Comparison of ENCODE assay signal across 8 cellular contexts in the genomic region with DNA sequence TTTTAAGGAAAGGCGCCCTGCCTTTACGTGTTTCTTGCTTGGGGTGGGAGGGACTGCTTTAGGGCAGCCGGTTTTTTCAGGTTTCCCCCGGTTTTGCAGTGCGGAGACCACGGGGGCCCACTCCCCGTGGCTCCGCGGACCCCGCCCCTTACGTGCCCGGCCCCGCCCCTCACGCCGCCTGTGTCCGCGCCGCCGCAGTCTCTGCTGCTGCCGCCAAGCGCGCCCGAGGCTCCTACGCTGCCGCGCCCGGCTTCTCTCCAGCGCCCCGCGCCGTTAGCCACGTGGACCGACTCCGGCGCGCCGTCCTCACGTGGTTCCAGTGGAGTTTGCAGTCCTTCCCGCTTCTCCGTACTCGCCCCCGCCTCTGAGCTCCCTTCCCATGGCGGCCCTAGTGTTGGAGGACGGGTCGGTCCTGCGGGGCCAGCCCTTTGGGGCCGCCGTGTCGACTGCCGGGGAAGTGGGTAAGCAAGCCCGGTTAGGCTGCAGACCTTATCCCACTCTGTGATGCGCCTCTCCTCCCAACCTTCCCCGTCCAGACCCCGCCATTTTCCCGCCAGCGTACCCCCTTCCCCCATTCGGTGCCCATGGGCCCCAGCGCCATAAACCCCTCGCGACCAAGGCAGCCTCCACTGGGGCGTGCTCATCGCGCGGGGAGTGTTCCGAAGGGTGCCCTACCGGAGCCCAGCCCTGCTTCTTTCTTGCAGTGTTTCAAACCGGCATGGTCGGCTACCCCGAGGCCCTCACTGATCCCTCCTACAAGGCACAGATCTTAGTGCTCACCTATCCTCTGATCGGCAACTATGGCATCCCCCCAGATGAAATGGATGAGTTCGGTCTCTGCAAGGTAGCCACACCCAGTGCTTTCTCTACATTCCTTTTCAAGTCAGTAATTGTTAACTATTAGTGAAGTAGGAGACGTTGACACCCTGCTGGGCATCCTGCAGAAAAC. TPM values are rescaled to one million over a fixed set of nuclear protein-coding genes. Genes with fewer than 3 reads are reported as not detected.
A peak's percentile ranks its signal among the peaks of the same experiment; 100 is the strongest.
DNase-seq lines count a peak whose midpoint lies in the region; ATAC-seq and TF ChIP-seq lines count a peak whose summit lies in the region.

A gene (plus strand): TSS at position 197 of the 949 bp plus-strand sequence. CDS start 183 bp downstream, at position 380.

- H3K4me1 ChIP-seq in GM23338 (ENCODE audit: insufficient read depth) (peaks cover 16% of the 10 kb centered on the region), stomach smooth muscle (ENCODE audit: control insufficient read depth, insufficient read depth, low read length) (peaks cover 23% of the 10 kb centered on the region)

- H3K36me3 ChIP-seq in GM23338 (ENCODE audit: insufficient read depth) (peaks cover 33% of the 10 kb centered on the region), stomach smooth muscle (ENCODE audit: control insufficient read depth in 2 of 2, insufficient read depth in 2 of 2, low read length in 2 of 2) (peaks cover 7 to 10% of the 10 kb centered on the region in 2 donors)

- DNase-seq in EH (ENCODE audit: low read depth) (peak; percentile 85), GM23338 (ENCODE audit: low spot score) (peak; percentile 97), LoVo (ENCODE audit: low spot score) (peak; percentile 87), SHP77 treated with DMSO at 0.1 percent for 48 hours (lab: John Stamatoyannopoulos, UW) (peak; percentile 41), fibroblast of the conjunctiva (ENCODE audit: low read depth) (peak; percentile 72), neural crest cell (ENCODE audit: low read depth, low spot score) (peak; percentile 77)
- DNase-seq in activated effector memory CD4-positive, alpha-beta T cell treated with anti-CD3 and anti-CD28 coated beads, Interleukin-2, amount 50 U/mL, for 16 hours = peak; percentile 96

- H4K20me1 ChIP-seq in GM23338 (replicated peaks; ENCODE audit: insufficient read depth) = peaks cover 10% of the 10 kb centered on the region; the same call in 1 of the 2 replicates

- H3K4me2 ChIP-seq in GM23338 = peak within 1 kb of the TSS; percentile 82

- H3K9me3 ChIP-seq in stomach smooth muscle (ENCODE audit: control insufficient read depth in 2 of 2, low read length in 2 of 2) = no peaks in the 10 kb centered on the region

- H3K27ac Mint-ChIP-seq in GM23338 (peak within 1 kb of the TSS; percentile 100), neural crest cell (ENCODE audit: unreplicated experiment) (peak within 1 kb of the TSS; percentile 98)

- H2AFZ ChIP-seq in GM23338 = no peak within 1 kb of the TSS

- peak within 1 kb of the TSS; percentile 69 to 72 for H3K9ac ChIP-seq in stomach smooth muscle (ENCODE audit: low read length in 2 of 2)

- ATAC-seq in GM23338 = peak; percentile 83

- no peak for TF ChIP-seq CTCF in GM23338 (conservative IDR thresholded peaks at IDR 0.05; ENCODE audit: low read depth in 2 of 2)
- TF ChIP-seq CTCF in neural crest cell (conservative IDR thresholded peaks at IDR 0.05) = peak; percentile 32

- H3K36me3 Mint-ChIP-seq in GM23338 (ENCODE audit: low read depth) (peaks cover 78% of the 10 kb centered on the region), neural crest cell (ENCODE audit: low read depth) (peaks cover 28% of the 10 kb centered on the region)

- H3K9me3 Mint-ChIP-seq in GM23338 (no peaks in the 10 kb centered on the region; the same call in 2 of the 3 replicates), neural crest cell (no peaks in the 10 kb centered on the region)

- H3K27me3 ChIP-seq in GM23338 (ENCODE audit: insufficient read depth) = no peaks in the 10 kb centered on the region
- no peaks in the 10 kb centered on the region for H3K27me3 ChIP-seq in stomach smooth muscle (ENCODE audit: control insufficient read depth in 1 of 2, insufficient read depth in 2 of 2, low read length in 2 of 2)

- H3K79me2 ChIP-seq in GM23338 (replicated peaks; ENCODE audit: insufficient read depth) = peaks cover 24% of the 10 kb centered on the region

- peaks cover 30% of the 10 kb centered on the region for H3K4me1 Mint-ChIP-seq in GM23338
- peaks cover 38% of the 10 kb centered on the region for H3K4me1 Mint-ChIP-seq in neural crest cell

- H3F3A ChIP-seq in GM23338 (replicated peaks; ENCODE audit: low read depth) = peaks cover 18% of the 10 kb centered on the region; the same call in 1 of the 2 replicates

- H3K27me3 Mint-ChIP-seq in GM23338 (ENCODE audit: insufficient read depth, low read depth, poor library complexity) = peaks cover 7% of the 10 kb centered on the region
- H3K27me3 Mint-ChIP-seq in neural crest cell (ENCODE audit: low read depth) = no peaks in the 10 kb centered on the region

- H3K4me3 Mint-ChIP-seq in GM23338 = peak within 1 kb of the TSS; percentile 97
- peak within 1 kb of the TSS; percentile 95 for H3K4me3 Mint-ChIP-seq in neural crest cell

- H3K4me3 ChIP-seq in GM23338 (peak within 1 kb of the TSS; percentile 61), stomach smooth muscle (ENCODE audit: low read length in 2 of 2) (peak within 1 kb of the TSS; percentile 83 to 86)

- H3K27ac ChIP-seq in GM23338 (ENCODE audit: low read depth) = peak within 1 kb of the TSS; percentile 97
- peak within 1 kb of the TSS; percentile 62 for H3K27ac ChIP-seq in stomach smooth muscle (ENCODE audit: low read length)

- no peaks in the 10 kb centered on the region for H3K9me2 ChIP-seq in GM23338 (ENCODE audit: insufficient read depth)

TF ChIP-seq in GM23338, 12 proteins besides CTCF, POLR2A, EP300 and RAD21 (continues in another document):
- TF ChIP-seq, protein P1, sequence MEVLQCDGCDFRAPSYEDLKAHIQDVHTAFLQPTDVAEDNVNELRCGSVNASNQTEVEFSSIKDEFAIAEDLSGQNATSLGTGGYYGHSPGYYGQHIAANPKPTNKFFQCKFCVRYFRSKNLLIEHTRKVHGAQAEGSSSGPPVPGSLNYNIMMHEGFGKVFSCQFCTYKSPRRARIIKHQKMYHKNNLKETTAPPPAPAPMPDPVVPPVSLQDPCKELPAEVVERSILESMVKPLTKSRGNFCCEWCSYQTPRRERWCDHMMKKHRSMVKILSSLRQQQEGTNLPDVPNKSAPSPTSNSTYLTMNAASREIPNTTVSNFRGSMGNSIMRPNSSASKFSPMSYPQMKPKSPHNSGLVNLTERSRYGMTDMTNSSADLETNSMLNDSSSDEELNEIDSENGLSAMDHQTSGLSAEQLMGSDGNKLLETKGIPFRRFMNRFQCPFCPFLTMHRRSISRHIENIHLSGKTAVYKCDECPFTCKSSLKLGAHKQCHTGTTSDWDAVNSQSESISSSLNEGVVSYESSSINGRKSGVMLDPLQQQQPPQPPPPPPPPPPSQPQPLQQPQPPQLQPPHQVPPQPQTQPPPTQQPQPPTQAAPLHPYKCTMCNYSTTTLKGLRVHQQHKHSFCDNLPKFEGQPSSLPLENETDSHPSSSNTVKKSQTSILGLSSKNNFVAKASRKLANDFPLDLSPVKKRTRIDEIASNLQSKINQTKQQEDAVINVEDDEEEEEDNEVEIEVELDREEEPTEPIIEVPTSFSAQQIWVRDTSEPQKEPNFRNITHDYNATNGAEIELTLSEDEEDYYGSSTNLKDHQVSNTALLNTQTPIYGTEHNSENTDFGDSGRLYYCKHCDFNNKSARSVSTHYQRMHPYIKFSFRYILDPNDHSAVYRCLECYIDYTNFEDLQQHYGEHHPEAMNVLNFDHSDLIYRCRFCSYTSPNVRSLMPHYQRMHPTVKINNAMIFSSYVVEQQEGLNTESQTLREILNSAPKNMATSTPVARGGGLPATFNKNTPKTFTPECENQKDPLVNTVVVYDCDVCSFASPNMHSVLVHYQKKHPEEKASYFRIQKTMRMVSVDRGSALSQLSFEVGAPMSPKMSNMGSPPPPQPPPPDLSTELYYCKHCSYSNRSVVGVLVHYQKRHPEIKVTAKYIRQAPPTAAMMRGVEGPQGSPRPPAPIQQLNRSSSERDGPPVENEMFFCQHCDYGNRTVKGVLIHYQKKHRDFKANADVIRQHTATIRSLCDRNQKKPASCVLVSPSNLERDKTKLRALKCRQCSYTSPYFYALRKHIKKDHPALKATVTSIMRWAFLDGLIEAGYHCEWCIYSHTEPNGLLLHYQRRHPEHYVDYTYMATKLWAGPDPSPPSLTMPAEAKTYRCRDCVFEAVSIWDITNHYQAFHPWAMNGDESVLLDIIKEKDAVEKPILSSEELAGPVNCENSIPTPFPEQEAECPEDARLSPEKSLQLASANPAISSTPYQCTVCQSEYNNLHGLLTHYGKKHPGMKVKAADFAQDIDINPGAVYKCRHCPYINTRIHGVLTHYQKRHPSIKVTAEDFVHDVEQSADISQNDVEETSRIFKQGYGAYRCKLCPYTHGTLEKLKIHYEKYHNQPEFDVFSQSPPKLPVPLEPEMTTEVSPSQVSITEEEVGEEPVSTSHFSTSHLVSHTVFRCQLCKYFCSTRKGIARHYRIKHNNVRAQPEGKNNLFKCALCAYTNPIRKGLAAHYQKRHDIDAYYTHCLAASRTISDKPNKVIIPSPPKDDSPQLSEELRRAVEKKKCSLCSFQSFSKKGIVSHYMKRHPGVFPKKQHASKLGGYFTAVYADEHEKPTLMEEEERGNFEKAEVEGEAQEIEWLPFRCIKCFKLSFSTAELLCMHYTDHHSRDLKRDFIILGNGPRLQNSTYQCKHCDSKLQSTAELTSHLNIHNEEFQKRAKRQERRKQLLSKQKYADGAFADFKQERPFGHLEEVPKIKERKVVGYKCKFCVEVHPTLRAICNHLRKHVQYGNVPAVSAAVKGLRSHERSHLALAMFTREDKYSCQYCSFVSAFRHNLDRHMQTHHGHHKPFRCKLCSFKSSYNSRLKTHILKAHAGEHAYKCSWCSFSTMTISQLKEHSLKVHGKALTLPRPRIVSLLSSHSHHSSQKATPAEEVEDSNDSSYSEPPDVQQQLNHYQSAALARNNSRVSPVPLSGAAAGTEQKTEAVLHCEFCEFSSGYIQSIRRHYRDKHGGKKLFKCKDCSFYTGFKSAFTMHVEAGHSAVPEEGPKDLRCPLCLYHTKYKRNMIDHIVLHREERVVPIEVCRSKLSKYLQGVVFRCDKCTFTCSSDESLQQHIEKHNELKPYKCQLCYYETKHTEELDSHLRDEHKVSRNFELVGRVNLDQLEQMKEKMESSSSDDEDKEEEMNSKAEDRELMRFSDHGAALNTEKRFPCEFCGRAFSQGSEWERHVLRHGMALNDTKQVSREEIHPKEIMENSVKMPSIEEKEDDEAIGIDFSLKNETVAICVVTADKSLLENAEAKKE (CRISPR knock-in tag; IDR thresholded peaks at IDR 0.05) = no peak

RNA-seq across cellular contexts. Expression of the gene that starts here (rescaled TPM):
- 126 and 147 TPM in 2 replicates for total RNA-seq in GM23338 (2014; rRNA removed; shearing (Covaris generic))
- polyA plus RNA-seq in GM23338 (2016; fragmentation: Nextera tagmentation; extraction: Ambion mirVana) = 38.1 and 39.2 TPM in 2 replicates
- total RNA-seq in neural crest cell = 117 and 127 TPM in 2 replicates

Comparison
In these comparisons a context has a peak if more than half of its experiments do, and no peak if none do; other contexts are left out.
1. Peak in every context shown above with its lines: DNase-seq, ATAC-seq, H3K4me3 ChIP-seq and H3K27ac ChIP-seq.
2. DNase-seq: peak in every context shown above with its lines; median percentile 97 in GM23338; 96 in activated effector memory CD4-positive, alpha-beta T cell treated with anti-CD3 and anti-CD28 coated beads, Interleukin-2, amount 50 U/mL, for 16 hours; 87 in LoVo; 85 in EH; 77 in neural crest cell; 72 in fibroblast of the conjunctiva; 41 in SHP77 treated with DMSO at 0.1 percent for 48 hours.